In the genomic region with DNA sequence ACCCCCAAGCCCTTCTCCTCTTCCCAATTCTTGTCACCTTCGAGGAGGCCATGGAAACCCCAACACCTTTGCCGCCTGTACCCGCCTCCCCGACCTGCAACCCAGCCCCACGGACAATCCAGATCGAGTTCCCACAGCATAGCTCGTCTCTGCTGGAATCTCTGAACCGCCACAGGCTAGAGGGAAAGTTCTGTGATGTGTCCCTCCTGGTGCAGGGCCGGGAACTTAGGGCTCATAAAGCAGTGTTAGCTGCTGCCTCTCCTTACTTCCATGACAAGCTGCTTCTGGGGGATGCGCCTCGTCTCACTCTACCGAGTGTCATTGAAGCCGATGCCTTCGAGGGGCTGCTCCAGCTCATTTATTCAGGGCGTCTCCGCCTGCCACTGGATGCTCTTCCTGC, we compare ENCODE assay signal across 2 cellular contexts.
TF ChIP-seq lines count a peak whose summit lies in the region.

No MANE protein-coding gene starts in this region.

TF ChIP-seq in H1, 55 proteins besides CTCF, POLR2A, EP300 and RAD21:
- TF ChIP-seq NANOG (IDR thresholded peaks at IDR 0.05; ENCODE audit: insufficient read depth, low read depth, low read length, poor library complexity, severe bottlenecking) (no peak), POU5F1 (IDR thresholded peaks at IDR 0.05; ENCODE audit: low read depth, low read length) (no peak), CREB1 (IDR thresholded peaks at IDR 0.05) (no peak), KDM5A (IDR thresholded peaks at IDR 0.05; ENCODE audit: low read length) (no peak), SUZ12 (IDR thresholded peaks at IDR 0.05; ENCODE audit: low read length) (no peak), CBX5 (IDR thresholded peaks at IDR 0.05; ENCODE audit: low read depth, low read length) (no peak), SIRT6 (IDR thresholded peaks at IDR 0.05; ENCODE audit: low read length) (no peak), CHD2 (IDR thresholded peaks at IDR 0.05; ENCODE audit: low read length) (no peak), CBX8 (IDR thresholded peaks at IDR 0.05; ENCODE audit: borderline replicate concordance, low read depth, low read length) (no peak), MAFK (IDR thresholded peaks at IDR 0.05; ENCODE audit: low read depth, low read length) (no peak)

TF ChIP-seq in neural cell, 6 proteins besides CTCF, POLR2A, EP300 and RAD21:
- no peak for TF ChIP-seq TAF1 (IDR thresholded peaks at IDR 0.05; ENCODE audit: low read depth)
- no peak for TF ChIP-seq POLR2AphosphoS5 (IDR thresholded peaks at IDR 0.05)
- no peak for TF ChIP-seq REST (IDR thresholded peaks at IDR 0.05; ENCODE audit: borderline replicate concordance)
- TF ChIP-seq EZH2 (IDR thresholded peaks at IDR 0.05; ENCODE audit: borderline replicate concordance, insufficient read depth, low read length, poor library complexity, severe bottlenecking), result no peak
- no peak for TF ChIP-seq SMC3 (conservative IDR thresholded peaks at IDR 0.05; ENCODE audit: poor library complexity)
- no peak for TF ChIP-seq MXI1 (conservative IDR thresholded peaks at IDR 0.05; ENCODE audit: poor library complexity, severe bottlenecking)
